In genomic region chr2:62194558-62195420, GRCh38 we compare ENCODE assay signal across 1 cellular context.
TF ChIP-seq lines count a peak whose summit lies in the region.

No MANE protein-coding gene starts in this region.

TF ChIP-seq in HepG2, 621 proteins besides CTCF, POLR2A, EP300 and RAD21 (continued from another document and continues in another):
- TF ChIP-seq KIAA2018 (CRISPR knock-in tag; IDR thresholded peaks at IDR 0.05; ENCODE audit: borderline replicate concordance), result no peak; the same call in 1 of the 2 replicates
- TF ChIP-seq NONO (IDR thresholded peaks at IDR 0.05), result no peak
- peak; percentile 1; the same call in 1 of the 2 replicates for TF ChIP-seq NONO (CRISPR knock-in tag; conservative IDR thresholded peaks at IDR 0.05)
- no peak for TF ChIP-seq NPAS2 (CRISPR knock-in tag; IDR thresholded peaks at IDR 0.05; ENCODE audit: borderline replicate concordance)
- TF ChIP-seq POGZ (CRISPR knock-in tag; IDR thresholded peaks at IDR 0.05), result peak; percentile 81
- no peak for TF ChIP-seq CREB3 (CRISPR knock-in tag; IDR thresholded peaks at IDR 0.05)
- TF ChIP-seq ZNF746 (CRISPR knock-in tag; IDR thresholded peaks at IDR 0.05), result no peak
- TF ChIP-seq NCOA5 (CRISPR knock-in tag; IDR thresholded peaks at IDR 0.05), result no peak
- 0 out of 2 replicates have a peak, but pooled peaks have one; percentile 60 for TF ChIP-seq KMT2B (CRISPR knock-in tag; IDR thresholded peaks at IDR 0.05)
- TF ChIP-seq HMG20A (CRISPR knock-in tag; IDR thresholded peaks at IDR 0.05; ENCODE audit: borderline replicate concordance), result peak; percentile 91
- peak; percentile 84 for TF ChIP-seq FOXA3 (CRISPR knock-in tag; IDR thresholded peaks at IDR 0.05)
- peak; percentile 75; the same call in 1 of the 2 replicates for TF ChIP-seq KAT8 (CRISPR knock-in tag; IDR thresholded peaks at IDR 0.05)
- TF ChIP-seq ZSCAN22 (CRISPR knock-in tag; IDR thresholded peaks at IDR 0.05), result no peak
- no peak for TF ChIP-seq FOXA1 (IDR thresholded peaks at IDR 0.05)
- TF ChIP-seq FOXA1 (CRISPR knock-in tag; IDR thresholded peaks at IDR 0.05), result no peak
- TF ChIP-seq ARID5B (CRISPR knock-in tag; IDR thresholded peaks at IDR 0.05), result peak; percentile 95
- TF ChIP-seq ZNF24 (IDR thresholded peaks at IDR 0.05), result no peak
- TF ChIP-seq MED13 (CRISPR knock-in tag; IDR thresholded peaks at IDR 0.05), result no peak
- TF ChIP-seq MYPOP (CRISPR knock-in tag; IDR thresholded peaks at IDR 0.05), result peak; percentile 88
- TF ChIP-seq ATF1 (CRISPR knock-in tag; IDR thresholded peaks at IDR 0.05), result peak; percentile 52; the same call in 1 of the 2 replicates
- TF ChIP-seq ZNF782 (CRISPR knock-in tag; IDR thresholded peaks at IDR 0.05; ENCODE audit: borderline replicate concordance), result peak; percentile 78; the same call in 1 of the 2 replicates
- no peak for TF ChIP-seq PRDM15 (CRISPR knock-in tag; IDR thresholded peaks at IDR 0.05)
- TF ChIP-seq GATAD1 (CRISPR knock-in tag; IDR thresholded peaks at IDR 0.05), result peak; percentile 62
- no peak for TF ChIP-seq ZBTB14 (CRISPR knock-in tag; IDR thresholded peaks at IDR 0.05)
- peak; percentile 67 for TF ChIP-seq HNF4G (IDR thresholded peaks at IDR 0.05; ENCODE audit: borderline replicate concordance, low read depth, low read length)
- TF ChIP-seq HNF4G (CRISPR knock-in tag; IDR thresholded peaks at IDR 0.05; ENCODE audit: borderline replicate concordance, low read depth), result peak; percentile 74; the same call in 1 of the 2 replicates
- no peak for TF ChIP-seq ZMYM2 (CRISPR knock-in tag; IDR thresholded peaks at IDR 0.05)
- TF ChIP-seq DNMT1 (CRISPR knock-in tag; IDR thresholded peaks at IDR 0.05), result 0 out of 2 replicates have a peak, but pooled peaks have one; percentile 26
- no peak for TF ChIP-seq HMGA1 (CRISPR knock-in tag; conservative IDR thresholded peaks at IDR 0.05)
- no peak for TF ChIP-seq RFX1 (IDR thresholded peaks at IDR 0.05)
- TF ChIP-seq ZNF160 (CRISPR knock-in tag; IDR thresholded peaks at IDR 0.05), result no peak; the same call in 1 of the 2 replicates
- no peak for TF ChIP-seq CBX1 (IDR thresholded peaks at IDR 0.05; ENCODE audit: low read depth)
- TF ChIP-seq CHD4 (IDR thresholded peaks at IDR 0.05; ENCODE audit: borderline replicate concordance, low read length), result no peak
- peak; percentile 86 for TF ChIP-seq RXRB (CRISPR knock-in tag; IDR thresholded peaks at IDR 0.05; ENCODE audit: borderline replicate concordance)
- no peak for TF ChIP-seq ZNF713 (CRISPR knock-in tag; IDR thresholded peaks at IDR 0.05)
- peak; percentile 51; the same call in 1 of the 2 replicates for TF ChIP-seq MEIS2 (CRISPR knock-in tag; IDR thresholded peaks at IDR 0.05)
- no peak for TF ChIP-seq ZNF674 (CRISPR knock-in tag; IDR thresholded peaks at IDR 0.05; ENCODE audit: low read depth)
- no peak for TF ChIP-seq ZNF333 (CRISPR knock-in tag; IDR thresholded peaks at IDR 0.05; ENCODE audit: borderline replicate concordance)
- no peak for TF ChIP-seq FLYWCH1 (CRISPR knock-in tag; IDR thresholded peaks at IDR 0.05)
- TF ChIP-seq ZNF7 (CRISPR knock-in tag; IDR thresholded peaks at IDR 0.05), result no peak; the same call in 1 of the 2 replicates
- TF ChIP-seq SNAPC2 (CRISPR knock-in tag; IDR thresholded peaks at IDR 0.05), result no peak; the same call in 1 of the 2 replicates
- TF ChIP-seq GATAD2A (CRISPR knock-in tag; IDR thresholded peaks at IDR 0.05), result peak; percentile 94
- peak; percentile 33; the same call in 1 of the 2 replicates for TF ChIP-seq MTF2 (CRISPR knock-in tag; IDR thresholded peaks at IDR 0.05; ENCODE audit: borderline replicate concordance)
- no peak for TF ChIP-seq ZNF253 (CRISPR knock-in tag; IDR thresholded peaks at IDR 0.05; ENCODE audit: borderline replicate concordance)
- TF ChIP-seq PPARG (CRISPR knock-in tag; conservative IDR thresholded peaks at IDR 0.05), result peak; percentile 39; the same call in 1 of the 2 replicates
- no peak for TF ChIP-seq DNMT3B (CRISPR knock-in tag; conservative IDR thresholded peaks at IDR 0.05)
- TF ChIP-seq ZBTB21 (CRISPR knock-in tag; IDR thresholded peaks at IDR 0.05), result no peak
- TF ChIP-seq ZNF780A (CRISPR knock-in tag; IDR thresholded peaks at IDR 0.05), result no peak
- peak; percentile 46; the same call in 1 of the 2 replicates for TF ChIP-seq PITX1 (CRISPR knock-in tag; IDR thresholded peaks at IDR 0.05)
- TF ChIP-seq ZZZ3 (CRISPR knock-in tag; IDR thresholded peaks at IDR 0.05; ENCODE audit: borderline replicate concordance), result 0 out of 2 replicates have a peak, but pooled peaks have one; percentile 55
- TF ChIP-seq BCL6 (CRISPR knock-in tag; IDR thresholded peaks at IDR 0.05), result peak; percentile 83; the same call in 1 of the 2 replicates
- no peak; the same call in none of the 2 replicates for TF ChIP-seq FOXC1 (CRISPR knock-in tag; IDR thresholded peaks at IDR 0.05; ENCODE audit: borderline replicate concordance)
- TF ChIP-seq NCOR1 (IDR thresholded peaks at IDR 0.05; ENCODE audit: borderline replicate concordance, low read length), result peak; percentile 76; the same call in 1 of the 2 replicates
- TF ChIP-seq KAT2B (IDR thresholded peaks at IDR 0.05; ENCODE audit: borderline replicate concordance, low read depth, low read length), result no peak
